Comparison of ENCODE assay signal across 12 cellular contexts in genomic region chr3:39124876-39125836, GRCh38. TPM values are rescaled to one million over a fixed set of nuclear protein-coding genes. Genes with fewer than 3 reads are reported as not detected.
DNase-seq lines count a peak whose midpoint lies in the region; ATAC-seq and TF ChIP-seq lines count a peak whose summit lies in the region.
"Had no signal": no experiment of that assay in that cellular context is flagged by ENCODE, and none has a peak within 500 bp of the region (broad histone marks: within the 10 kb centered on the region; RNA-seq: fewer than 3 reads in every experiment).

No MANE protein-coding gene starts in this region.

- 66 to 81% methylated on average over 5 of the region's 5 CpGs for WGBS in lung, 2 donors

- no peaks in the 10 kb centered on the region for H3K27me3 ChIP-seq in A673 (replicated peaks; ENCODE audit: insufficient read depth, low read depth, low read length, poor library complexity)
- no peaks in the 10 kb centered on the region for H3K27me3 ChIP-seq in colonic mucosa
- no peaks in the 10 kb centered on the region for H3K27me3 ChIP-seq in lung (ENCODE audit: control insufficient read depth, insufficient read depth)
- H3K27me3 ChIP-seq in CD8-positive, alpha-beta memory T cell (ENCODE audit: insufficient read depth, low read length, poor library complexity, severe bottlenecking), result no peaks in the 10 kb centered on the region

- POLR2A ChIA-PET in A673 (lab: Charles Lee; ENCODE audit: low non-redundant PET), result no interaction called here
- POLR2A ChIA-PET in CD8-positive, alpha-beta memory T cell (lab: Charles Lee), result no interaction called here

- peaks cover 0 to 2% of the 10 kb centered on the region in 2 donors for H3K27me3 Mint-ChIP-seq in CD8-positive, alpha-beta memory T cell

- no peak for ATAC-seq in lung (ENCODE audit: insufficient read depth, low FRiP score)
- no peak for ATAC-seq in GM18861 (IDR thresholded peaks at IDR 0.05; ENCODE audit: unreplicated experiment)

- TF ChIP-seq CTCF in A673 (conservative IDR thresholded peaks at IDR 0.05; ENCODE audit: low read depth, low read length), result peak; percentile 36
- peak; percentile 29 for TF ChIP-seq CTCF in colonic mucosa (IDR thresholded peaks at IDR 0.05)
- peak; percentile 5 for TF ChIP-seq CTCF in lung (IDR thresholded peaks at IDR 0.05; ENCODE audit: control extremely low read depth, extremely low read depth)

- H3K4me1 Mint-ChIP-seq in CD8-positive, alpha-beta memory T cell, result peaks cover 17 to 24% (median 22%) of the 10 kb centered on the region in 3 donors

- no peaks in the 10 kb centered on the region for H3K9me3 Mint-ChIP-seq in CD8-positive, alpha-beta memory T cell

- DNase-seq in A673 (ENCODE audit: low spot score) (no peak), HT1080 (ENCODE audit: low read depth) (peak; percentile 50), colonic mucosa (peak; percentile 47), lung (ENCODE audit: low spot score) (peak; percentile 48), NCI-H1048 (lab: John Stamatoyannopoulos, UW) (no peak)
- DNase-seq in CD8-positive, alpha-beta memory T cell, result no peak
- no peak for DNase-seq in stimulated activated CD4-positive, alpha-beta T cell treated with anti-CD3 and anti-CD28 coated beads, Interleukin-15, amount 100 ng/mL, for 24 hours
- DNase-seq: activated CD4-positive, alpha-beta T cell treated with anti-CD3 and anti-CD28 coated beads, Interleukin-2, amount 50 U/mL, for 4 hours; effector memory CD4-positive, alpha-beta T cell; NCI-H1436 treated with DMSO at 0.1 percent for 48 hours; nucleus accumbens had no signal

- H3K36me3 ChIP-seq in A673 (ENCODE audit: insufficient read depth, low read length, poor library complexity, severe bottlenecking) (no peaks in the 10 kb centered on the region), colonic mucosa (no peaks in the 10 kb centered on the region), lung (ENCODE audit: control insufficient read depth in 2 of 2, insufficient read depth in 2 of 2, low read length in 2 of 2) (peaks cover 0 to 6% of the 10 kb centered on the region in 2 donors)
- H3K36me3 ChIP-seq in CD8-positive, alpha-beta memory T cell (ENCODE audit: insufficient read depth, low read length), result no peaks in the 10 kb centered on the region

- CTCF ChIA-PET in A673 (lab: Charles Lee), result interaction anchor here (1.5 to 2.8 kb wide), 3 partner anchors 25 to 167 kb away, joined by 3 to 27 read pairs (median 9); no protein-coding TSS in a partner anchor
- CTCF ChIA-PET in CD8-positive, alpha-beta memory T cell (lab: Charles Lee), result interaction anchor here (1.2 to 9.6 kb wide), 4 partner anchors 9 to 165 kb away, joined by 3 to 135 read pairs (median 4); no protein-coding TSS in a partner anchor

- peak overlapping the region in 1 of 8 donors; percentile 8 for H3K27ac Mint-ChIP-seq in CD8-positive, alpha-beta memory T cell

- H3K4me3 ChIP-seq in A673 (ENCODE audit: low read depth, low read length, poor library complexity, severe bottlenecking) (no peak overlapping the region), colonic mucosa (no peak overlapping the region), lung (no peak overlapping the region)
- H3K4me3 ChIP-seq in CD8-positive, alpha-beta memory T cell (ENCODE audit: low read length), result no peak overlapping the region

- no TSS peak for BruUV-seq in A673 (replicated peaks; lab: Mats Ljungman, UMichigan)

- H3K4me1 ChIP-seq in A673 (ENCODE audit: insufficient read depth, low read length, poor library complexity, severe bottlenecking) (no peaks in the 10 kb centered on the region), colonic mucosa (peaks cover 5% of the 10 kb centered on the region), lung (ENCODE audit: control insufficient read depth in 2 of 2, insufficient read depth in 2 of 2, low read length in 2 of 2) (peaks cover 0 to 6% of the 10 kb centered on the region in 2 donors)
- H3K4me1 ChIP-seq in CD8-positive, alpha-beta memory T cell (ENCODE audit: insufficient read depth, low read length), result peaks cover 18% of the 10 kb centered on the region

- H3K27ac ChIP-seq in A673 (ENCODE audit: low read depth, low read length, poor library complexity, severe bottlenecking) (no peak overlapping the region), colonic mucosa (no peak overlapping the region), lung (ENCODE audit: low read depth in 1 of 2, low read length in 1 of 2) (peak overlapping the region in 1 of 2 donors; percentile 66)
- no peak overlapping the region for H3K27ac ChIP-seq in CD8-positive, alpha-beta memory T cell (ENCODE audit: low read depth, low read length)

- no peaks in the 10 kb centered on the region for H3K36me3 Mint-ChIP-seq in CD8-positive, alpha-beta memory T cell

- no peak overlapping the region for H3K4me3 Mint-ChIP-seq in CD8-positive, alpha-beta memory T cell

- no peak overlapping the region for H3K9ac ChIP-seq in colonic mucosa (ENCODE audit: low read depth in 2 of 2, low read length in 2 of 2)

- H3K9me3 ChIP-seq in A673 (ENCODE audit: low read depth, low read length, poor library complexity, severe bottlenecking) (no peaks in the 10 kb centered on the region), colonic mucosa (no peaks in the 10 kb centered on the region), lung (ENCODE audit: control insufficient read depth in 2 of 2, insufficient read depth in 1 of 2, low read length in 1 of 2) (no peaks in the 10 kb centered on the region)
- H3K9me3 ChIP-seq in CD8-positive, alpha-beta memory T cell (ENCODE audit: low read length), result no peaks in the 10 kb centered on the region

- intact Hi-C loops in A673 (cut with micrococcal nuclease; ENCODE audit: unreplicated experiment), result loop anchor here (2.0 kb wide), 1 partner anchor 164 kb away; no protein-coding TSS in a partner anchor
- intact Hi-C loops in colonic mucosa (cut with DNase I), result loop anchor here (5.0 to 10.0 kb wide), 2 partner anchors 162 to 260 kb away; partner anchors contain the start of gene SLC25A38

RNA-seq across cellular contexts. Expression of gene TTC21A, which starts 17.7 kb away (rescaled TPM):
- total RNA-seq in A673 (2021) (1.4 and 2.1 TPM in 2 replicates), colonic mucosa (1 to 10 TPM; 2.8 to 6.1 TPM), lung (10 to 100 TPM; 14.2 to 30.4 TPM)
- total RNA-seq in HT1080 (2014; rRNA removed; shearing (Covaris generic)), result 0.07 and 0.69 TPM in 2 replicates
- polyA plus RNA-seq in HT1080 (2015; cell fraction: cytosol; rRNA removed), result 0.36 and 0.76 TPM in 2 replicates
- polyA plus RNA-seq in HT1080 (2015; cell fraction: nucleus; rRNA removed), result 6.6 and 7.5 TPM in 2 replicates
- 1 to 10 TPM; 6.1 to 9.2 TPM for polyA plus RNA-seq in lung
- 1 to 10 TPM in 1 of 2 experiments, under 1 TPM in 1; 0.80 to 1.1 TPM for total RNA-seq in CD8-positive, alpha-beta memory T cell
- 0.67 TPM for polyA plus RNA-seq in CD8-positive, alpha-beta memory T cell

RNA-seq across cellular contexts. Expression of gene GORASP1, which starts 17.7 kb away (rescaled TPM):
- total RNA-seq in A673 (2021) (24.3 and 29.2 TPM in 2 replicates), colonic mucosa (100 to 1,000 TPM in 1 of 2 donors, 10 to 100 TPM in 1; 84.2 to 106 TPM), lung (10 to 100 TPM; 54.8 to 71.1 TPM)
- 32.6 and 42.5 TPM in 2 replicates for total RNA-seq in HT1080 (2014; rRNA removed; shearing (Covaris generic))
- polyA plus RNA-seq in HT1080 (2015; cell fraction: cytosol; rRNA removed), result 21.1 and 25.3 TPM in 2 replicates
- 89.5 and 98.7 TPM in 2 replicates for polyA plus RNA-seq in HT1080 (2015; cell fraction: nucleus; rRNA removed)
- polyA plus RNA-seq in lung, result 10 to 100 TPM; 28.7 to 42.3 TPM
- 10 to 100 TPM; 21.6 to 22.8 TPM for total RNA-seq in CD8-positive, alpha-beta memory T cell
- polyA plus RNA-seq in CD8-positive, alpha-beta memory T cell, result 16.9 TPM

RNA-seq across cellular contexts. Expression of gene CSRNP1, which starts 28.2 kb away (rescaled TPM):
- 7.1 and 9.7 TPM in 2 replicates for total RNA-seq in A673 (2021)
- total RNA-seq in HT1080 (2014; rRNA removed; shearing (Covaris generic)), result 12.5 and 18.1 TPM in 2 replicates
- polyA plus RNA-seq in HT1080 (2015; cell fraction: cytosol; rRNA removed), result 14.6 and 15.8 TPM in 2 replicates
- polyA plus RNA-seq in HT1080 (2015; cell fraction: nucleus; rRNA removed), result 21.5 and 22.7 TPM in 2 replicates
- total RNA-seq in colonic mucosa, result 10 to 100 TPM; 11.2 to 26.6 TPM
- 10 to 100 TPM; 32.8 to 37.9 TPM for total RNA-seq in lung
- polyA plus RNA-seq in lung, result 10 to 100 TPM; 25.2 to 97.8 TPM
- 10 to 100 TPM; 31.7 to 33.8 TPM for total RNA-seq in CD8-positive, alpha-beta memory T cell
- 30.7 TPM for polyA plus RNA-seq in CD8-positive, alpha-beta memory T cell

Comparison
In these comparisons a context has a peak if more than half of its experiments do, and no peak if none do; other contexts are left out.
1. DNase-seq: peak in HT1080 (single experiment), colonic mucosa (single experiment) and lung (single experiment); none in A673 (single experiment), CD8-positive, alpha-beta memory T cell (0 of 5), NCI-H1048 (single experiment) and stimulated activated CD4-positive, alpha-beta T cell treated with anti-CD3 and anti-CD28 coated beads, Interleukin-15, amount 100 ng/mL, for 24 hours (single experiment).
2. Peak in every context shown above with its lines, with median percentiles within 50 percentile points of each other: CTCF ChIP-seq.